Comparison of ENCODE assay signal across 12 cellular contexts in genomic region chr4:38601244-38601915, GRCh38.
DNase-seq lines count a peak whose midpoint lies in the region; ATAC-seq, FAIRE-seq and TF ChIP-seq lines count a peak whose summit lies in the region.
"Had no signal": no experiment of that assay in that cellular context is flagged by ENCODE, and none has a peak within 500 bp of the region (broad histone marks: within the 10 kb centered on the region; RNA-seq: fewer than 3 reads in every experiment).

No MANE protein-coding gene starts in this region.

- no peak overlapping the region for H3K4me3 ChIP-seq in Karpas-422 (ENCODE audit: low read length)
- H3K4me3 ChIP-seq in SJCRH30, result no peak overlapping the region
- H3K4me3 ChIP-seq in keratinocyte (ENCODE audit: control insufficient read depth in 2 of 3, extremely low read depth in 1 of 3, insufficient read depth in 2 of 3, low read depth in 1 of 3, low read length in 3 of 3), result no peak overlapping the region

- H3K36me3 ChIP-seq in Karpas-422 (ENCODE audit: insufficient read depth, low read length), result no peaks in the 10 kb centered on the region
- H3K36me3 ChIP-seq in SJCRH30, result no peaks in the 10 kb centered on the region
- no peaks in the 10 kb centered on the region for H3K36me3 ChIP-seq in keratinocyte (ENCODE audit: control insufficient read depth in 2 of 2, extremely low read depth in 1 of 2, insufficient read depth in 2 of 2, low read length in 2 of 2)

- no peaks in the 10 kb centered on the region for H3K9me3 ChIP-seq in Karpas-422 (ENCODE audit: low read length)
- H3K9me3 ChIP-seq in SJCRH30 (replicated peaks), result no peaks in the 10 kb centered on the region
- no peaks in the 10 kb centered on the region for H3K9me3 ChIP-seq in keratinocyte (ENCODE audit: control insufficient read depth, low read depth, low read length)

- H3K4me3 Mint-ChIP-seq in activated CD4-positive, alpha-beta T cell treated with anti-CD3 and anti-CD28 coated beads for 36 hours, result no peak overlapping the region
- H3K4me3 Mint-ChIP-seq: effector memory CD8-positive, alpha-beta T cell; T-cell had no signal

- no peak for TF ChIP-seq CTCF in keratinocyte (optimal IDR thresholded peaks at IDR 0.05 in 1 of 3, IDR thresholded peaks at IDR 0.05 in 1 of 3, conservative IDR thresholded peaks at IDR 0.05 in 1 of 3; ENCODE audit: extremely low read depth in 1 of 3, insufficient read depth in 2 of 3, low read length in 3 of 3)

- no peaks in the 10 kb centered on the region for H3K27me3 ChIP-seq in Karpas-422 (ENCODE audit: low read length)
- no peaks in the 10 kb centered on the region for H3K27me3 ChIP-seq in SJCRH30
- H3K27me3 ChIP-seq in keratinocyte (ENCODE audit: control insufficient read depth, extremely low read depth, insufficient read depth, low read length), result no peaks in the 10 kb centered on the region

- H3K9me2 ChIP-seq in Karpas-422 (replicated peaks; ENCODE audit: insufficient read depth, low read length), result no peaks in the 10 kb centered on the region

- POLR2A ChIA-PET in activated CD4-positive, alpha-beta T cell treated with anti-CD3 and anti-CD28 coated beads for 36 hours (lab: Charles Lee), result no interaction called here

- intact Hi-C loops in activated CD4-positive, alpha-beta T cell treated with anti-CD3 and anti-CD28 coated beads for 36 hours (cut with DNase I, micrococcal nuclease), result no loop called here

- H3K4me1 ChIP-seq in Karpas-422 (ENCODE audit: low read length) (peaks cover 14% of the 10 kb centered on the region), SJCRH30 (peaks cover 12% of the 10 kb centered on the region), keratinocyte (ENCODE audit: control insufficient read depth, extremely low read depth, insufficient read depth, low read length) (peaks cover 5% of the 10 kb centered on the region)

- H3K27ac Mint-ChIP-seq in activated CD4-positive, alpha-beta T cell treated with anti-CD3 and anti-CD28 coated beads for 36 hours, result no peak overlapping the region

- H3K79me2 ChIP-seq in Karpas-422 (ENCODE audit: low read length) (no peaks in the 10 kb centered on the region), keratinocyte (ENCODE audit: control insufficient read depth, insufficient read depth, low read length) (no peaks in the 10 kb centered on the region)

- TF ChIP-seq POLR2A in GM12892 (IDR thresholded peaks at IDR 0.05; ENCODE audit: low read depth, low read length), result no peak

- H2AFZ ChIP-seq in Karpas-422 (ENCODE audit: low read length) (no peak overlapping the region), keratinocyte (ENCODE audit: control insufficient read depth, low read length) (no peak overlapping the region)

- peak; percentile 48 for DNase-seq in Ammon's horn (ENCODE audit: low spot score)
- DNase-seq in Karpas-422, result no peak
- DNase-seq in SJCRH30, result peak; percentile 59 to 84
- DNase-seq in keratinocyte (ENCODE audit: low read depth, low spot score), result no peak
- no peak for DNase-seq in GM12892 (ENCODE audit: insufficient read length)
- no peak for DNase-seq in activated CD4-positive, alpha-beta T cell treated with anti-CD3 and anti-CD28 coated beads for 36 hours
- DNase-seq: H7, T-cell had no signal

- no peaks in the 10 kb centered on the region for H3K36me3 Mint-ChIP-seq in activated CD4-positive, alpha-beta T cell treated with anti-CD3 and anti-CD28 coated beads for 36 hours (ENCODE audit: low read depth)
- H3K36me3 Mint-ChIP-seq: T-cell had no signal

- peaks cover 16% of the 10 kb centered on the region for H3K4me1 Mint-ChIP-seq in activated CD4-positive, alpha-beta T cell treated with anti-CD3 and anti-CD28 coated beads for 36 hours

- no peaks in the 10 kb centered on the region for H3K27me3 Mint-ChIP-seq in activated CD4-positive, alpha-beta T cell treated with anti-CD3 and anti-CD28 coated beads for 36 hours
- H3K27me3 Mint-ChIP-seq: effector memory CD8-positive, alpha-beta T cell; T-cell had no signal

- no peak overlapping the region for H3K27ac ChIP-seq in Karpas-422 (ENCODE audit: low read length)
- no peak overlapping the region for H3K27ac ChIP-seq in SJCRH30
- no peak overlapping the region for H3K27ac ChIP-seq in keratinocyte (ENCODE audit: control insufficient read depth, insufficient read depth, low read length)
- H3K27ac ChIP-seq: KMS-11 had no signal

- FAIRE-seq in keratinocyte (lab: Jason Lieb, UNC), result peak; percentile 49
- no peak for FAIRE-seq in GM12892 (lab: Jason Lieb, UNC)

- dilution Hi-C loops in keratinocyte (cut with MboI; ENCODE audit: extremely low pct_ligation_motif_present, low sequenced_read_pairs), result no loop called here

- CTCF ChIA-PET in activated CD4-positive, alpha-beta T cell treated with anti-CD3 and anti-CD28 coated beads for 36 hours (lab: Charles Lee), result interaction anchor here (0.7 kb wide), 1 partner anchor 16 kb away, joined by 3 read pairs; no protein-coding TSS in a partner anchor

- no peaks in the 10 kb centered on the region for H3K9me3 Mint-ChIP-seq in activated CD4-positive, alpha-beta T cell treated with anti-CD3 and anti-CD28 coated beads for 36 hours (ENCODE audit: low read depth)
- H3K9me3 Mint-ChIP-seq: effector memory CD8-positive, alpha-beta T cell had no signal

- H3K4me2 ChIP-seq in Karpas-422 (ENCODE audit: low read depth, low read length, poor library complexity, severe bottlenecking) (peak overlapping the region; percentile 44), keratinocyte (ENCODE audit: control insufficient read depth, extremely low read depth, insufficient read depth, low read depth, low read length) (no peak overlapping the region)
- H3K4me2 ChIP-seq: KMS-11 had no signal

- no peaks in the 10 kb centered on the region for H3K9me1 ChIP-seq in keratinocyte (ENCODE audit: control insufficient read depth, extremely low read depth, insufficient read depth, low read length)

- H4K20me1 ChIP-seq in Karpas-422 (ENCODE audit: insufficient read depth, low read depth, low read length) (no peaks in the 10 kb centered on the region), keratinocyte (ENCODE audit: control insufficient read depth, extremely low read depth, insufficient read depth, low read length) (no peaks in the 10 kb centered on the region)

- H3K9ac ChIP-seq in Karpas-422 (ENCODE audit: low read length) (no peak overlapping the region), keratinocyte (ENCODE audit: control insufficient read depth, extremely low read depth, insufficient read depth, low read length) (no peak overlapping the region)
- H3K9ac ChIP-seq: KMS-11 had no signal

- no peak for ATAC-seq in GM19455 (IDR thresholded peaks at IDR 0.05; ENCODE audit: unreplicated experiment)
- ATAC-seq in HG03108 (IDR thresholded peaks at IDR 0.05; ENCODE audit: unreplicated experiment), result no peak
- no peak for ATAC-seq in activated CD4-positive, alpha-beta T cell treated with anti-CD3 and anti-CD28 coated beads for 36 hours

Comparison
In these comparisons a context has a peak if more than half of its experiments do, and no peak if none do; other contexts are left out.
1. DNase-seq: peak in Ammon's horn (single experiment) and SJCRH30 (2 of 2); none in Karpas-422 (single experiment), keratinocyte (single experiment), GM12892 (single experiment) and activated CD4-positive, alpha-beta T cell treated with anti-CD3 and anti-CD28 coated beads for 36 hours (single experiment).